ENCODE assay signal across 8 cellular contexts in genomic region chr20:45341939-45342862, GRCh38. TPM values are rescaled to one million over a fixed set of nuclear protein-coding genes. Genes with fewer than 3 reads are reported as not detected.
DNase-seq lines count a peak whose midpoint lies in the region; ATAC-seq and TF ChIP-seq lines count a peak whose summit lies in the region.

No MANE protein-coding gene starts in this region.

- H3K36me3 Mint-ChIP-seq in activated CD8-positive, alpha-beta T cell treated with anti-CD3 and anti-CD28 coated beads for 36 hours (ENCODE audit: low read depth), result peaks cover 13% of the 10 kb centered on the region

- H3K9me3 ChIP-seq in AG04450 (ENCODE audit: control insufficient read depth, insufficient read depth, low read length) (no peaks in the 10 kb centered on the region), thoracic aorta (no peaks in the 10 kb centered on the region)

- intact Hi-C loops in left colon (cut with DNase I, micrococcal nuclease), result no loop called here
- intact Hi-C loops in activated CD8-positive, alpha-beta T cell treated with anti-CD3 and anti-CD28 coated beads for 36 hours (cut with micrococcal nuclease), result no loop called here

- CTCF ChIA-PET in AG04450 (lab: Charles Lee), result interaction anchor here (0.7 to 2.2 kb wide), 4 partner anchors 20 to 95 kb away, joined by 5 to 13 read pairs (median 7); partner anchors contain the start of gene SYS1
- CTCF ChIA-PET in activated CD8-positive, alpha-beta T cell treated with anti-CD3 and anti-CD28 coated beads for 36 hours (lab: Charles Lee), result interaction anchor here (1.0 kb wide), 2 partner anchors 19 to 23 kb away, joined by 3 read pairs; no protein-coding TSS in a partner anchor

- H3K36me3 ChIP-seq in thoracic aorta, result no peaks in the 10 kb centered on the region

- peaks cover 2% of the 10 kb centered on the region for H3K27me3 Mint-ChIP-seq in activated CD8-positive, alpha-beta T cell treated with anti-CD3 and anti-CD28 coated beads for 36 hours

- no peak for DNase-seq in AG04450 (ENCODE audit: low read depth, low spot score)
- peak; percentile 89 for DNase-seq in NCI-H2029 (lab: John Stamatoyannopoulos, UW)
- DNase-seq in choroid plexus epithelial cell (ENCODE audit: low read depth), result peak; percentile 73
- DNase-seq in left colon, result peak; percentile 56 to 76
- DNase-seq in thoracic aorta (ENCODE audit: low spot score), result no peak
- DNase-seq in activated CD8-positive, alpha-beta T cell treated with anti-CD3 and anti-CD28 coated beads for 36 hours, result no peak
- no peak for DNase-seq in T-helper 9 cell

- H3K9me3 Mint-ChIP-seq in activated CD8-positive, alpha-beta T cell treated with anti-CD3 and anti-CD28 coated beads for 36 hours, result no peaks in the 10 kb centered on the region

- H3K4me1 ChIP-seq in thoracic aorta (ENCODE audit: control insufficient read depth in 1 of 2, low read depth in 2 of 2), result peaks cover 62 to 99% of the 10 kb centered on the region in 2 donors

- H3K27ac ChIP-seq in AG04450 (ENCODE audit: low read depth, low read length) (peak overlapping the region; percentile 85), thoracic aorta (peak overlapping the region; percentile 93 to 96)

- TF ChIP-seq CTCF in AG04450 (IDR thresholded peaks at IDR 0.05; ENCODE audit: low read depth, low read length) (no peak), choroid plexus epithelial cell (conservative IDR thresholded peaks at IDR 0.05; ENCODE audit: low read depth, low read length) (no peak), thoracic aorta (IDR thresholded peaks at IDR 0.05) (no peak)
- TF ChIP-seq CTCF in activated CD8-positive, alpha-beta T cell treated with anti-CD3 and anti-CD28 coated beads for 36 hours (IDR thresholded peaks at IDR 0.05), result no peak

- H3K4me3 ChIP-seq in AG04450 (ENCODE audit: low read depth, low read length) (peak overlapping the region; percentile 97), choroid plexus epithelial cell (ENCODE audit: low read depth, low read length) (peak overlapping the region; percentile 19), thoracic aorta (peak overlapping the region; percentile 56)

- H3K4me3 Mint-ChIP-seq in activated CD8-positive, alpha-beta T cell treated with anti-CD3 and anti-CD28 coated beads for 36 hours, result no peak overlapping the region

- peaks cover 39% of the 10 kb centered on the region for H3K4me1 Mint-ChIP-seq in activated CD8-positive, alpha-beta T cell treated with anti-CD3 and anti-CD28 coated beads for 36 hours (ENCODE audit: low read depth)

- peak; percentile 17 for ATAC-seq in left colon
- peak; percentile 29 for ATAC-seq in thoracic aorta (ENCODE audit: insufficient number of reproducible peaks, low FRiP score, low read depth)
- no peak for ATAC-seq in activated CD8-positive, alpha-beta T cell treated with anti-CD3 and anti-CD28 coated beads for 36 hours
- no peak for ATAC-seq in GM18519 (IDR thresholded peaks at IDR 0.05; ENCODE audit: low FRiP score, unreplicated experiment)

- H3K27ac Mint-ChIP-seq in activated CD8-positive, alpha-beta T cell treated with anti-CD3 and anti-CD28 coated beads for 36 hours, result no peak overlapping the region

- no peaks in the 10 kb centered on the region for H3K27me3 ChIP-seq in AG04450 (ENCODE audit: control insufficient read depth, insufficient read depth, low read length)
- no peaks in the 10 kb centered on the region for H3K27me3 ChIP-seq in thoracic aorta (replicated peaks; ENCODE audit: insufficient read depth)

- POLR2A ChIA-PET in AG04450 (lab: Yijun Ruan, JAX), result interaction anchor here (0.6 to 2.7 kb wide), 2 partner anchors 21 to 436 kb away, joined by 3 to 8 read pairs; partner anchors contain the start of gene SYS1
- POLR2A ChIA-PET in activated CD8-positive, alpha-beta T cell treated with anti-CD3 and anti-CD28 coated beads for 36 hours (lab: Charles Lee), result no interaction called here

RNA-seq across cellular contexts. Expression of gene SDC4, which starts 6.0 kb away (rescaled TPM):
- polyA plus RNA-seq in AG04450 (2011; rRNA removed), result 177 and 204 TPM in 2 replicates
- polyA minus RNA-seq in AG04450 (2011; rRNA and poly(A)+ RNA removed), result 280 and 309 TPM in 2 replicates
- 100 to 1,000 TPM in 1 of 2 donors, 10 to 100 TPM in 1; 85.4 to 144 TPM for total RNA-seq in left colon
- total RNA-seq in thoracic aorta, result 100 to 1,000 TPM in 1 of 2 donors, 10 to 100 TPM in 1; 93.5 to 108 TPM
- total RNA-seq in activated CD8-positive, alpha-beta T cell treated with anti-CD3 and anti-CD28 coated beads for 36 hours, result 10 to 100 TPM; 21.1 to 22.0 TPM

RNA-seq across cellular contexts. Expression of gene SYS1, which starts 20.8 kb away (rescaled TPM):
- polyA plus RNA-seq in AG04450 (2011; rRNA removed), result 25.1 and 33.4 TPM in 2 replicates
- polyA minus RNA-seq in AG04450 (2011; rRNA and poly(A)+ RNA removed), result 37.9 and 46.4 TPM in 2 replicates
- 10 to 100 TPM; 25.2 to 32.4 TPM for total RNA-seq in left colon
- 10 to 100 TPM; 24.6 to 40.8 TPM for total RNA-seq in thoracic aorta
- total RNA-seq in activated CD8-positive, alpha-beta T cell treated with anti-CD3 and anti-CD28 coated beads for 36 hours, result 10 to 100 TPM; 19.6 to 20.7 TPM

RNA-seq across cellular contexts. Expression of gene MATN4, which starts 34.1 kb away (rescaled TPM):
- 0.04 TPM in 1 of 2 replicates, not detected in the other for polyA plus RNA-seq in AG04450 (2011; rRNA removed)
- not detected in 2 replicates for polyA minus RNA-seq in AG04450 (2011; rRNA and poly(A)+ RNA removed)
- not detected for total RNA-seq in left colon
- total RNA-seq in thoracic aorta, result under 1 TPM in 1 of 2 donors, not detected in 1; 0.27 TPM
- 1 to 10 TPM in 1 of 2 experiments, under 1 TPM in 1; 0.74 to 1.2 TPM for total RNA-seq in activated CD8-positive, alpha-beta T cell treated with anti-CD3 and anti-CD28 coated beads for 36 hours

RNA-seq across cellular contexts. Expression of gene RBPJL, which starts 35.6 kb away (rescaled TPM):
- not detected in 2 replicates for polyA plus RNA-seq in AG04450 (2011; rRNA removed)
- polyA minus RNA-seq in AG04450 (2011; rRNA and poly(A)+ RNA removed), result not detected in 2 replicates
- total RNA-seq in left colon (not detected), thoracic aorta (not detected)
- total RNA-seq in activated CD8-positive, alpha-beta T cell treated with anti-CD3 and anti-CD28 coated beads for 36 hours, result not detected

RNA-seq across cellular contexts. Expression of gene TP53TG5, which starts 35.9 kb away (rescaled TPM):
- not detected in 2 replicates for polyA plus RNA-seq in AG04450 (2011; rRNA removed)
- polyA minus RNA-seq in AG04450 (2011; rRNA and poly(A)+ RNA removed), result not detected in 2 replicates
- under 1 TPM; 0.59 to 0.85 TPM for total RNA-seq in left colon
- total RNA-seq in thoracic aorta, result not detected
- total RNA-seq in activated CD8-positive, alpha-beta T cell treated with anti-CD3 and anti-CD28 coated beads for 36 hours, result under 1 TPM in 1 of 2 experiments, not detected in 1; 0.29 TPM

Comparison
In these comparisons a context has a peak if more than half of its experiments do, and no peak if none do; other contexts are left out.
1. DNase-seq: peak in NCI-H2029 (single experiment), choroid plexus epithelial cell (single experiment) and left colon (2 of 2); none in AG04450 (single experiment), thoracic aorta (single experiment), activated CD8-positive, alpha-beta T cell treated with anti-CD3 and anti-CD28 coated beads for 36 hours (single experiment) and T-helper 9 cell (single experiment).
2. H3K4me3 ChIP-seq: peak in every context shown above with its lines; median percentile 97 in AG04450; 56 in thoracic aorta; 19 in choroid plexus epithelial cell.
3. ATAC-seq: peak in left colon (single experiment) and thoracic aorta (single experiment); none in activated CD8-positive, alpha-beta T cell treated with anti-CD3 and anti-CD28 coated beads for 36 hours (single experiment) and GM18519 (single experiment).